In genomic region chr20:19850190-19850533, GRCh38 we compare ENCODE assay signal across 1 cellular context.
TF ChIP-seq lines count a peak whose summit lies in the region.

No MANE protein-coding gene starts in this region.

TF ChIP-seq in HepG2, 621 proteins besides CTCF, POLR2A, EP300 and RAD21 (continued from another document):
- TF ChIP-seq RERE (CRISPR knock-in tag; IDR thresholded peaks at IDR 0.05; ENCODE audit: low read depth) (no peak), ZSCAN25 (CRISPR knock-in tag; IDR thresholded peaks at IDR 0.05) (no peak), CENPT (CRISPR knock-in tag; IDR thresholded peaks at IDR 0.05; ENCODE audit: low read depth) (no peak), ZFP1 (CRISPR knock-in tag; IDR thresholded peaks at IDR 0.05) (no peak), ZNF547 (CRISPR knock-in tag; IDR thresholded peaks at IDR 0.05) (no peak), HINFP (CRISPR knock-in tag; IDR thresholded peaks at IDR 0.05; ENCODE audit: low read depth) (no peak), ZNF224 (CRISPR knock-in tag; IDR thresholded peaks at IDR 0.05) (no peak), MTA1 (CRISPR knock-in tag; IDR thresholded peaks at IDR 0.05; ENCODE audit: borderline replicate concordance) (no peak), RBAK (CRISPR knock-in tag; IDR thresholded peaks at IDR 0.05) (no peak), ZNF407 (CRISPR knock-in tag; IDR thresholded peaks at IDR 0.05; ENCODE audit: not compliant biosample characterization) (no peak)
TF ChIP-seq in HepG2: peak in this region for 0.
